Comparison of ENCODE assay signal across 1 cellular context in the genomic region with DNA sequence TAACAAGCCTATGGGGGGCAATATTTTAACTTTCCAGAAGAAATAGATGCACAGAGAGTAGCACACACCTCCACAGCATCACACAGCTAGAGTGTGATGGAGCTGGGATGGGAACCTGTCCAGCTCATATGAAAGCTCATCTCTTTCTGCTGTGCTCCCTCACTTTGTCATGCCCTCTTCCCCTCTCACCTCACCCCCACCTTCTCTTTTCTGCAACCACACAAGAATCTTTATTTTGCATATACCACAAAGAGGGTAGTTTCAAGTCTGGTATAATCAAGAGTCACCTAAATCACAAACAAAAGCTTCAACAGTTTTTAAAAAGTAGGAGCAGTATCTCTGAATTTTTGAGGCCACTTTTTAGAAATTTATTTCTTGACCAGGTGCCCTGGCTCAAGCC.
TF ChIP-seq lines count a peak whose summit lies in the region.

No MANE protein-coding gene starts in this region.

TF ChIP-seq in GM23338, 12 proteins besides CTCF, POLR2A, EP300 and RAD21 (continued from another document):
- TF ChIP-seq, protein P1, sequence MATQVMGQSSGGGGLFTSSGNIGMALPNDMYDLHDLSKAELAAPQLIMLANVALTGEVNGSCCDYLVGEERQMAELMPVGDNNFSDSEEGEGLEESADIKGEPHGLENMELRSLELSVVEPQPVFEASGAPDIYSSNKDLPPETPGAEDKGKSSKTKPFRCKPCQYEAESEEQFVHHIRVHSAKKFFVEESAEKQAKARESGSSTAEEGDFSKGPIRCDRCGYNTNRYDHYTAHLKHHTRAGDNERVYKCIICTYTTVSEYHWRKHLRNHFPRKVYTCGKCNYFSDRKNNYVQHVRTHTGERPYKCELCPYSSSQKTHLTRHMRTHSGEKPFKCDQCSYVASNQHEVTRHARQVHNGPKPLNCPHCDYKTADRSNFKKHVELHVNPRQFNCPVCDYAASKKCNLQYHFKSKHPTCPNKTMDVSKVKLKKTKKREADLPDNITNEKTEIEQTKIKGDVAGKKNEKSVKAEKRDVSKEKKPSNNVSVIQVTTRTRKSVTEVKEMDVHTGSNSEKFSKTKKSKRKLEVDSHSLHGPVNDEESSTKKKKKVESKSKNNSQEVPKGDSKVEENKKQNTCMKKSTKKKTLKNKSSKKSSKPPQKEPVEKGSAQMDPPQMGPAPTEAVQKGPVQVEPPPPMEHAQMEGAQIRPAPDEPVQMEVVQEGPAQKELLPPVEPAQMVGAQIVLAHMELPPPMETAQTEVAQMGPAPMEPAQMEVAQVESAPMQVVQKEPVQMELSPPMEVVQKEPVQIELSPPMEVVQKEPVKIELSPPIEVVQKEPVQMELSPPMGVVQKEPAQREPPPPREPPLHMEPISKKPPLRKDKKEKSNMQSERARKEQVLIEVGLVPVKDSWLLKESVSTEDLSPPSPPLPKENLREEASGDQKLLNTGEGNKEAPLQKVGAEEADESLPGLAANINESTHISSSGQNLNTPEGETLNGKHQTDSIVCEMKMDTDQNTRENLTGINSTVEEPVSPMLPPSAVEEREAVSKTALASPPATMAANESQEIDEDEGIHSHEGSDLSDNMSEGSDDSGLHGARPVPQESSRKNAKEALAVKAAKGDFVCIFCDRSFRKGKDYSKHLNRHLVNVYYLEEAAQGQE (IDR thresholded peaks at IDR 0.05; ENCODE audit: unreplicated experiment) = no peak
- TF ChIP-seq STAT1 (IDR thresholded peaks at IDR 0.05; ENCODE audit: unreplicated experiment) (no peak), EZH2phosphoT487 (IDR thresholded peaks at IDR 0.05; ENCODE audit: unreplicated experiment) (no peak), JUNB (IDR thresholded peaks at IDR 0.05; ENCODE audit: unreplicated experiment) (no peak), EZH2 (IDR thresholded peaks at IDR 0.05; ENCODE audit: low read depth, unreplicated experiment) (no peak), ZNF114 (CRISPR knock-in tag; IDR thresholded peaks at IDR 0.05) (no peak), NANOG (IDR thresholded peaks at IDR 0.05; ENCODE audit: borderline replicate concordance) (no peak), CREB1 (CRISPR knock-in tag; IDR thresholded peaks at IDR 0.05; ENCODE audit: low read depth) (no peak), POLR2AphosphoS5 (IDR thresholded peaks at IDR 0.05; ENCODE audit: low read depth) (no peak)
- TF ChIP-seq, protein P2, sequence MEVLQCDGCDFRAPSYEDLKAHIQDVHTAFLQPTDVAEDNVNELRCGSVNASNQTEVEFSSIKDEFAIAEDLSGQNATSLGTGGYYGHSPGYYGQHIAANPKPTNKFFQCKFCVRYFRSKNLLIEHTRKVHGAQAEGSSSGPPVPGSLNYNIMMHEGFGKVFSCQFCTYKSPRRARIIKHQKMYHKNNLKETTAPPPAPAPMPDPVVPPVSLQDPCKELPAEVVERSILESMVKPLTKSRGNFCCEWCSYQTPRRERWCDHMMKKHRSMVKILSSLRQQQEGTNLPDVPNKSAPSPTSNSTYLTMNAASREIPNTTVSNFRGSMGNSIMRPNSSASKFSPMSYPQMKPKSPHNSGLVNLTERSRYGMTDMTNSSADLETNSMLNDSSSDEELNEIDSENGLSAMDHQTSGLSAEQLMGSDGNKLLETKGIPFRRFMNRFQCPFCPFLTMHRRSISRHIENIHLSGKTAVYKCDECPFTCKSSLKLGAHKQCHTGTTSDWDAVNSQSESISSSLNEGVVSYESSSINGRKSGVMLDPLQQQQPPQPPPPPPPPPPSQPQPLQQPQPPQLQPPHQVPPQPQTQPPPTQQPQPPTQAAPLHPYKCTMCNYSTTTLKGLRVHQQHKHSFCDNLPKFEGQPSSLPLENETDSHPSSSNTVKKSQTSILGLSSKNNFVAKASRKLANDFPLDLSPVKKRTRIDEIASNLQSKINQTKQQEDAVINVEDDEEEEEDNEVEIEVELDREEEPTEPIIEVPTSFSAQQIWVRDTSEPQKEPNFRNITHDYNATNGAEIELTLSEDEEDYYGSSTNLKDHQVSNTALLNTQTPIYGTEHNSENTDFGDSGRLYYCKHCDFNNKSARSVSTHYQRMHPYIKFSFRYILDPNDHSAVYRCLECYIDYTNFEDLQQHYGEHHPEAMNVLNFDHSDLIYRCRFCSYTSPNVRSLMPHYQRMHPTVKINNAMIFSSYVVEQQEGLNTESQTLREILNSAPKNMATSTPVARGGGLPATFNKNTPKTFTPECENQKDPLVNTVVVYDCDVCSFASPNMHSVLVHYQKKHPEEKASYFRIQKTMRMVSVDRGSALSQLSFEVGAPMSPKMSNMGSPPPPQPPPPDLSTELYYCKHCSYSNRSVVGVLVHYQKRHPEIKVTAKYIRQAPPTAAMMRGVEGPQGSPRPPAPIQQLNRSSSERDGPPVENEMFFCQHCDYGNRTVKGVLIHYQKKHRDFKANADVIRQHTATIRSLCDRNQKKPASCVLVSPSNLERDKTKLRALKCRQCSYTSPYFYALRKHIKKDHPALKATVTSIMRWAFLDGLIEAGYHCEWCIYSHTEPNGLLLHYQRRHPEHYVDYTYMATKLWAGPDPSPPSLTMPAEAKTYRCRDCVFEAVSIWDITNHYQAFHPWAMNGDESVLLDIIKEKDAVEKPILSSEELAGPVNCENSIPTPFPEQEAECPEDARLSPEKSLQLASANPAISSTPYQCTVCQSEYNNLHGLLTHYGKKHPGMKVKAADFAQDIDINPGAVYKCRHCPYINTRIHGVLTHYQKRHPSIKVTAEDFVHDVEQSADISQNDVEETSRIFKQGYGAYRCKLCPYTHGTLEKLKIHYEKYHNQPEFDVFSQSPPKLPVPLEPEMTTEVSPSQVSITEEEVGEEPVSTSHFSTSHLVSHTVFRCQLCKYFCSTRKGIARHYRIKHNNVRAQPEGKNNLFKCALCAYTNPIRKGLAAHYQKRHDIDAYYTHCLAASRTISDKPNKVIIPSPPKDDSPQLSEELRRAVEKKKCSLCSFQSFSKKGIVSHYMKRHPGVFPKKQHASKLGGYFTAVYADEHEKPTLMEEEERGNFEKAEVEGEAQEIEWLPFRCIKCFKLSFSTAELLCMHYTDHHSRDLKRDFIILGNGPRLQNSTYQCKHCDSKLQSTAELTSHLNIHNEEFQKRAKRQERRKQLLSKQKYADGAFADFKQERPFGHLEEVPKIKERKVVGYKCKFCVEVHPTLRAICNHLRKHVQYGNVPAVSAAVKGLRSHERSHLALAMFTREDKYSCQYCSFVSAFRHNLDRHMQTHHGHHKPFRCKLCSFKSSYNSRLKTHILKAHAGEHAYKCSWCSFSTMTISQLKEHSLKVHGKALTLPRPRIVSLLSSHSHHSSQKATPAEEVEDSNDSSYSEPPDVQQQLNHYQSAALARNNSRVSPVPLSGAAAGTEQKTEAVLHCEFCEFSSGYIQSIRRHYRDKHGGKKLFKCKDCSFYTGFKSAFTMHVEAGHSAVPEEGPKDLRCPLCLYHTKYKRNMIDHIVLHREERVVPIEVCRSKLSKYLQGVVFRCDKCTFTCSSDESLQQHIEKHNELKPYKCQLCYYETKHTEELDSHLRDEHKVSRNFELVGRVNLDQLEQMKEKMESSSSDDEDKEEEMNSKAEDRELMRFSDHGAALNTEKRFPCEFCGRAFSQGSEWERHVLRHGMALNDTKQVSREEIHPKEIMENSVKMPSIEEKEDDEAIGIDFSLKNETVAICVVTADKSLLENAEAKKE (CRISPR knock-in tag; IDR thresholded peaks at IDR 0.05) = no peak
- TF ChIP-seq, protein P3, sequence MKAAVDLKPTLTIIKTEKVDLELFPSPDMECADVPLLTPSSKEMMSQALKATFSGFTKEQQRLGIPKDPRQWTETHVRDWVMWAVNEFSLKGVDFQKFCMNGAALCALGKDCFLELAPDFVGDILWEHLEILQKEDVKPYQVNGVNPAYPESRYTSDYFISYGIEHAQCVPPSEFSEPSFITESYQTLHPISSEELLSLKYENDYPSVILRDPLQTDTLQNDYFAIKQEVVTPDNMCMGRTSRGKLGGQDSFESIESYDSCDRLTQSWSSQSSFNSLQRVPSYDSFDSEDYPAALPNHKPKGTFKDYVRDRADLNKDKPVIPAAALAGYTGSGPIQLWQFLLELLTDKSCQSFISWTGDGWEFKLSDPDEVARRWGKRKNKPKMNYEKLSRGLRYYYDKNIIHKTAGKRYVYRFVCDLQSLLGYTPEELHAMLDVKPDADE (IDR thresholded peaks at IDR 0.05) = no peak
